ENCODE assay signal across 29 cellular contexts in the genomic region with DNA sequence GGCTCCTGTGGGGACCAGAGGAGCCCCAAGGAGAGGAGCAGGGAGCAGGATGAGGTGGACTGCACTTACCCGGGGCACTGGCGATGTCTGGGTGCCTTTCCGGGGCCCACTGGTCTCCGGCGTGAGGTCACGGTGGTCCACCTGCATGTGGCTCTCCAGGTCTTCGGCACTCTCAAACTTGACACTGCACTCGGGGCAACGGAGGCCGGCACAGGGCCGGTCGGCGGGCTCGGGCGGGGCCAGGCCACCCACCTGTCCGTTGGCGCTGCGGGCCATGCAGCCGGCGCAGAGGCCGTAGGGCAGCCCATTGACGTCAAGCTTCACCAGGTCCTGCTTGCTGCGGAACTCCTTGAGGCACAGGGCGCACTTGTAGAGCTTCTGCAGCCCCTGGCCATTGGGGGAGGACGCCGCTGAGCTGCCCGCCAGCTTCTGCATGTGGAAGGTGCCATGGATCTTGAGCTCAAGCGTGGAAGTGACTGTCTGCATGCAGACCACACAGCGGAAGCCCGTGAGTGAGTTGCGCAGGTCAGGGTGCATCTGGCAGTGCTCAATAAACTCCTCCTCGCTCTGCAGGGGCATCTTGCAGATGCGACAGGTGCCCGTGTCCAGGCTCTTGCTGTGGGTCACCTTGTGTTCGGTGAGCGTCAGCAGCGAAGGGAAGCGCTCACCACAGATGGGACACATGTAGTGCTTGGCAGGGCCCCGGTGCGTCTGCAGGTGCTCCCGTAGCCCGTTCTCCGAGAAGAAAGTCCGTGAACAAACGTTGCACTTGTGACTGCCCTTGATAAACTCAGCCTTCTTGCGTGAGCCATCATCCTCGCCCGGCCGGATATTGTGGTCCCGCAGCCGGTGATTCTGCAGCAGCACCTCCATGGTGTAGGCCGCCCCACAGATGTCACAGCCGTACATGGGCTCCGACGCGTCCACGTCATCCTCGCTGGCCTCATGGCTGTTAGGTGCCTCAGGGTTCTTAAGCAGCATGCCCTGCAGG.
"Had no signal": no experiment of that assay in that cellular context is flagged by ENCODE, and none has a peak within 500 bp of the region (broad histone marks: within the 10 kb centered on the region; RNA-seq: fewer than 3 reads in every experiment).

No MANE protein-coding gene starts in this region.

- ATAC-seq: activated CD4-positive, alpha-beta T cell treated with anti-CD3 and anti-CD28 coated beads for 36 hours; activated T-helper 17 cell treated with anti-CD3 and anti-CD28 coated beads, Interleukin-2, amount 50 U/mL, for 72 hours; Panc1 had no signal

- H3K27me3 ChIP-seq: brain microvascular endothelial cell, cardiac muscle cell, SJCRH30 had no signal

- H3K9me3 ChIP-seq: SJCRH30, SK-N-SH had no signal

- H3K27ac ChIP-seq: brain microvascular endothelial cell, cardiac muscle cell, SJCRH30, WERI-Rb-1 had no signal

- H3K4me2 ChIP-seq: SK-N-SH had no signal

- H3K9me3 Mint-ChIP-seq: activated CD4-positive, alpha-beta memory T cell treated with anti-CD3 and anti-CD28 coated beads, Interleukin-2, amount 10 ng/mL, durations not matched to agents 7 days and 5 days; activated naive CD4-positive, alpha-beta T cell treated with anti-CD3 and anti-CD28 coated beads for 36 hours; activated T-helper 17 cell treated with anti-CD3 and anti-CD28 coated beads, Interleukin-2, amount 50 U/mL, for 72 hours had no signal

- H3K4me1 Mint-ChIP-seq: activated CD4-positive, alpha-beta memory T cell treated with anti-CD3 and anti-CD28 coated beads, Interleukin-2, amount 10 ng/mL, durations not matched to agents 7 days and 5 days; activated CD4-positive, alpha-beta T cell treated with anti-CD3 and anti-CD28 coated beads for 36 hours; activated T-helper 17 cell treated with anti-CD3 and anti-CD28 coated beads, Interleukin-2, amount 50 U/mL, for 72 hours had no signal

- H3K27ac Mint-ChIP-seq: activated CD4-positive, alpha-beta memory T cell treated with anti-CD3 and anti-CD28 coated beads, Interleukin-2, amount 10 ng/mL, durations not matched to agents 7 days and 5 days; activated CD4-positive, alpha-beta T cell treated with anti-CD3 and anti-CD28 coated beads for 36 hours; activated naive CD4-positive, alpha-beta T cell treated with anti-CD3 and anti-CD28 coated beads for 36 hours; activated naive CD8-positive, alpha-beta T cell; activated T-helper 17 cell treated with anti-CD3 and anti-CD28 coated beads, Interleukin-2, amount 50 U/mL, for 72 hours had no signal

- H3K36me3 ChIP-seq: brain microvascular endothelial cell, cardiac muscle cell, SJCRH30, WERI-Rb-1 had no signal

- H3K9ac ChIP-seq: SK-N-SH had no signal

- H3K27me3 Mint-ChIP-seq: activated CD4-positive, alpha-beta memory T cell treated with anti-CD3 and anti-CD28 coated beads, Interleukin-2, amount 10 ng/mL, durations not matched to agents 7 days and 5 days had no signal

- H3K4me3 ChIP-seq: cardiac muscle cell, SJCRH30 had no signal

- H3K36me3 Mint-ChIP-seq: activated naive CD8-positive, alpha-beta T cell had no signal

- DNase-seq: activated CD4-positive, alpha-beta memory T cell treated with anti-CD3 and anti-CD28 coated beads, Interleukin-2, amount 10 ng/mL, durations not matched to agents 7 days and 5 days; activated CD4-positive, alpha-beta T cell treated with anti-CD3 and anti-CD28 coated beads for 36 hours; activated CD4-positive, alpha-beta T cell treated with anti-CD3 and anti-CD28 coated beads, Interleukin-2, amount 50 U/mL, for 1 hour; activated gamma-delta T cell; activated naive CD4-positive, alpha-beta T cell treated with anti-CD3 and anti-CD28 coated beads for 36 hours; activated T-cell treated with anti-CD3 and anti-CD28 coated beads for 4 hours; activated T-cell treated with anti-CD3 and anti-CD28 coated beads, Interleukin-2, amount 50 U/mL, for 48 hours; brain microvascular endothelial cell; KBM-7; NCI-H1092; NCI-H1417 treated with DMSO at 0.1 percent for 48 hours; NCI-H1694; NCI-H2029; NCI-H2107; NCI-H2171 treated with DMSO at 0.1 percent for 48 hours; NCI-H226; NCI-H526; NCI-H82; OCI-M1; Right ventricle myocardium superior; RPMI8226; SJCRH30; SK-N-SH; T-helper 1 cell; WERI-Rb-1 had no signal

- H3K4me3 Mint-ChIP-seq: activated CD4-positive, alpha-beta memory T cell treated with anti-CD3 and anti-CD28 coated beads, Interleukin-2, amount 10 ng/mL, durations not matched to agents 7 days and 5 days; activated CD4-positive, alpha-beta T cell treated with anti-CD3 and anti-CD28 coated beads for 36 hours; activated naive CD4-positive, alpha-beta T cell treated with anti-CD3 and anti-CD28 coated beads for 36 hours; activated naive CD8-positive, alpha-beta T cell; activated T-helper 17 cell treated with anti-CD3 and anti-CD28 coated beads, Interleukin-2, amount 50 U/mL, for 72 hours had no signal
